ENCODE assay signal across 10 cellular contexts in the genomic region with DNA sequence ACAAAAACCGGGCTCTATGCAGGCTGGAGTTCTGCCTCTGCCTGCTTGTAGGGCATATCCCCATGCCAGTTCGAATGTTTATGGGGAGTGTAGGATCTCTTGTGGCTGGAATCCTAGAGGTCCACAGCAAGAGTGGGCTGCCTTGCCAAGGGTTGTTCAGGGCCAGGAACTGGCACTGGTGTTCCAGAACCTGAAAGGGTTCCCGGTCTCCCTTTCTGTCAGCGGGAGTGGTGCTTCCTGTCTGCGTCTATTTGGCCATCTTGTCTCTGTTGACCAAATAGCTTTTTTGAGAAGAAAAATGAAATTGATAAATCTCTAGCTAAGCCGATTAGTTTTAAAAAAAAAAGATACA. TPM values are rescaled to one million over a fixed set of nuclear protein-coding genes. Genes with fewer than 3 reads are reported as not detected.
A peak's percentile ranks its signal among the peaks of the same experiment; 100 is the strongest.
DNase-seq lines count a peak whose midpoint lies in the region; ATAC-seq and TF ChIP-seq lines count a peak whose summit lies in the region.
"Had no signal": no experiment of that assay in that cellular context is flagged by ENCODE, and none has a peak within 500 bp of the region (broad histone marks: within the 10 kb centered on the region; RNA-seq: fewer than 3 reads in every experiment).

No MANE protein-coding gene starts in this region.

- no peak for TF ChIP-seq POLR2A in adrenal gland (IDR thresholded peaks at IDR 0.05)

- H3K4me1 ChIP-seq in adrenal gland (replicated peaks in 1 of 2) (peaks cover 0 to 4% of the 10 kb centered on the region in 2 donors), iPS-20b (ENCODE audit: insufficient read depth, low read length) (no peaks in the 10 kb centered on the region)

- H3K27ac ChIP-seq in adrenal gland = peak overlapping the region in 4 of 5 donors; percentile 23 to 91 (median 51)
- no peak overlapping the region for H3K27ac ChIP-seq in iPS-20b (ENCODE audit: low read length)

- no peak for DNase-seq in HFF-Myc (ENCODE audit: extremely low read depth, low read depth)
- no peak for DNase-seq in adrenal gland
- no peak for DNase-seq in stimulated activated effector memory CD8-positive, alpha-beta T cell treated with anti-CD3 and anti-CD28 coated beads, Interleukin-12 subunit alpha, Interleukin-12 subunit beta, amount 100 ng/mL, for 72 hours (ENCODE audit: low spot score in 2 of 2)
- no peak for DNase-seq in NCI-H187 treated with DMSO at 0.1 percent for 48 hours (lab: John Stamatoyannopoulos, UW)
- no peak for DNase-seq in inferior parietal cortex (ENCODE audit: extremely low spot score)
- no peak for DNase-seq in activated CD4-positive, CD25-positive, alpha-beta regulatory T cell (lab: John Stamatoyannopoulos, UW)
- DNase-seq: NCI-H1436 had no signal

- peak overlapping the region; percentile 86 for H3K4me3 Mint-ChIP-seq in stimulated activated effector memory CD8-positive, alpha-beta T cell treated with anti-CD3 and anti-CD28 coated beads, Interleukin-12 subunit alpha, Interleukin-12 subunit beta, amount 100 ng/mL, for 72 hours

- peaks cover 12% of the 10 kb centered on the region for H3K4me1 Mint-ChIP-seq in stimulated activated effector memory CD8-positive, alpha-beta T cell treated with anti-CD3 and anti-CD28 coated beads, Interleukin-12 subunit alpha, Interleukin-12 subunit beta, amount 100 ng/mL, for 72 hours

- ATAC-seq in stimulated activated effector memory CD8-positive, alpha-beta T cell treated with anti-CD3 and anti-CD28 coated beads, Interleukin-12 subunit alpha, Interleukin-12 subunit beta, amount 100 ng/mL, for 72 hours = no peak
- no peak for ATAC-seq in HG02840 (IDR thresholded peaks at IDR 0.05; ENCODE audit: low FRiP score, unreplicated experiment)

- H3K27me3 ChIP-seq in adrenal gland (no peaks in the 10 kb centered on the region), iPS-20b (ENCODE audit: insufficient read depth, low read length) (no peaks in the 10 kb centered on the region)

- no peaks in the 10 kb centered on the region for H3K9me3 Mint-ChIP-seq in stimulated activated effector memory CD8-positive, alpha-beta T cell treated with anti-CD3 and anti-CD28 coated beads, Interleukin-12 subunit alpha, Interleukin-12 subunit beta, amount 100 ng/mL, for 72 hours

- intact Hi-C loops in adrenal gland (cut with DNase I) = loop anchor here in 1 of 2 donors (5.0 kb wide), 1 partner anchor 38 kb away; no protein-coding TSS in a partner anchor

- H3K36me3 ChIP-seq in adrenal gland (replicated peaks in 1 of 2) = no peaks in the 10 kb centered on the region
- no peaks in the 10 kb centered on the region for H3K36me3 ChIP-seq in iPS-20b (ENCODE audit: insufficient read depth, low read depth, low read length)

- no peak for TF ChIP-seq CTCF in HFF-Myc (IDR thresholded peaks at IDR 0.05; ENCODE audit: low read depth, low read length, missing control alignments)
- TF ChIP-seq CTCF in adrenal gland (IDR thresholded peaks at IDR 0.05) = no peak

- H3K4me3 ChIP-seq in HFF-Myc (replicated peaks; ENCODE audit: low read depth, low read length) = peak overlapping the region; percentile 42
- H3K4me3 ChIP-seq in adrenal gland = peak overlapping the region in 1 of 4 donors; percentile 81
- H3K4me3 ChIP-seq in iPS-20b (ENCODE audit: low read length) = peak overlapping the region; percentile 81

- H3K36me3 Mint-ChIP-seq in stimulated activated effector memory CD8-positive, alpha-beta T cell treated with anti-CD3 and anti-CD28 coated beads, Interleukin-12 subunit alpha, Interleukin-12 subunit beta, amount 100 ng/mL, for 72 hours = no peaks in the 10 kb centered on the region

- no peaks in the 10 kb centered on the region for H3K9me3 ChIP-seq in adrenal gland (replicated peaks in 1 of 3)
- no peaks in the 10 kb centered on the region for H3K9me3 ChIP-seq in iPS-20b (ENCODE audit: insufficient read depth, low read depth, low read length)

- no peak overlapping the region for H3K27ac Mint-ChIP-seq in stimulated activated effector memory CD8-positive, alpha-beta T cell treated with anti-CD3 and anti-CD28 coated beads, Interleukin-12 subunit alpha, Interleukin-12 subunit beta, amount 100 ng/mL, for 72 hours

- H3K9ac ChIP-seq in iPS-20b (ENCODE audit: low read depth, low read length) = peak overlapping the region; percentile 73; the same call in 1 of the 2 replicates

- WGBS in adrenal gland, 4 donors = 49 to 69% (median 55%) methylated on average over 5 to 6 of the region's 6 CpGs

RNA-seq across cellular contexts. Expression of gene OLR1, which starts 17.8 kb away (rescaled TPM):
- total RNA-seq in adrenal gland = 1 to 10 TPM in 2 of 8 donors, under 1 TPM in 5, not detected in 1; 0.35 to 1.8 (median 0.68) TPM
- 1 to 10 TPM in 2 of 3 donors, under 1 TPM in 1; 0.37 to 2.2 (median 1.9) TPM for polyA plus RNA-seq in adrenal gland

RNA-seq across cellular contexts. Expression of gene CLEC7A, which starts 24.1 kb away (rescaled TPM):
- total RNA-seq in adrenal gland = 10 to 100 TPM in 4 of 8 donors, 1 to 10 TPM in 4; 5.2 to 23.6 (median 10.5) TPM
- polyA plus RNA-seq in adrenal gland = 1 to 10 TPM; 3.8 to 4.9 (median 3.9) TPM

RNA-seq across cellular contexts. Expression of gene TMEM52B, which starts 24.7 kb away (rescaled TPM):
- 1 to 10 TPM in 1 of 8 donors, under 1 TPM in 5, not detected in 2; 0.07 to 2.3 (median 0.34) TPM for total RNA-seq in adrenal gland
- polyA plus RNA-seq in adrenal gland = under 1 TPM; 0.07 to 0.56 (median 0.37) TPM

RNA-seq across cellular contexts. Expression of gene CLEC1A, which starts 55.3 kb away (rescaled TPM):
- total RNA-seq in adrenal gland = 1 to 10 TPM; 1.4 to 4.9 (median 3.4) TPM
- polyA plus RNA-seq in adrenal gland = 1 to 10 TPM; 3.3 to 5.6 (median 3.3) TPM
- total RNA-seq: renal cortical epithelial cell had no signal

RNA-seq across cellular contexts. Expression of gene GABARAPL1, which starts 58.6 kb away (rescaled TPM):
- 100 to 1,000 TPM in 3 of 8 donors, 10 to 100 TPM in 5; 71.6 to 146 (median 89.4) TPM for total RNA-seq in adrenal gland
- polyA plus RNA-seq in adrenal gland = 100 to 1,000 TPM in 1 of 3 donors, 10 to 100 TPM in 2; 58.2 to 224 (median 58.9) TPM
